In genomic region chr2:182767578-182767977, GRCh38 we compare ENCODE assay signal across 8 cellular contexts. TPM values are rescaled to one million over a fixed set of nuclear protein-coding genes. Genes with fewer than 3 reads are reported as not detected.
A peak's percentile ranks its signal among the peaks of the same experiment; 100 is the strongest.
DNase-seq lines count a peak whose midpoint lies in the region; ATAC-seq and TF ChIP-seq lines count a peak whose summit lies in the region.

No MANE protein-coding gene starts in this region.

- peak; percentile 0 for TF ChIP-seq CTCF in GM20000 (IDR thresholded peaks at IDR 0.05; ENCODE audit: extremely low read depth, missing control alignments)

- intact Hi-C loops in left ventricle myocardium superior (cut with micrococcal nuclease): no loop called here
- intact Hi-C loops in activated T-helper 1 cell treated with anti-CD3 and anti-CD28 coated beads, Interleukin-12 subunit alpha, Interleukin-12 subunit beta, Interleukin-2, Interleukin-4 antibody, amounts not matched to agents 30 ng/mL and 10 ng/mL and 1 ng/mL, durations not matched to agents 14 hours and 24 hours and 36 hours (cut with micrococcal nuclease): no loop called here

- H3K4me1 Mint-ChIP-seq in activated T-helper 1 cell treated with anti-CD3 and anti-CD28 coated beads, Interleukin-12 subunit alpha, Interleukin-12 subunit beta, Interleukin-2, Interleukin-4 antibody, amounts not matched to agents 30 ng/mL and 10 ng/mL and 1 ng/mL, durations not matched to agents 14 hours and 24 hours and 36 hours (ENCODE audit: low read depth): no peaks in the 10 kb centered on the region

- peaks cover 8% of the 10 kb centered on the region for H3K9me3 Mint-ChIP-seq in activated T-helper 1 cell treated with anti-CD3 and anti-CD28 coated beads, Interleukin-12 subunit alpha, Interleukin-12 subunit beta, Interleukin-2, Interleukin-4 antibody, amounts not matched to agents 30 ng/mL and 10 ng/mL and 1 ng/mL, durations not matched to agents 14 hours and 24 hours and 36 hours

- DNase-seq in ACHN: peak; percentile 49
- peak; percentile 4 for DNase-seq in GM20000 (ENCODE audit: low spot score)
- DNase-seq in RPMI7951 (ENCODE audit: low read depth): peak; percentile 16
- DNase-seq in left ventricle myocardium superior: no peak
- no peak for DNase-seq in NCI-H446 treated with DMSO at 0.1 percent for 48 hours (lab: John Stamatoyannopoulos, UW)
- DNase-seq in activated T-helper 1 cell treated with anti-CD3 and anti-CD28 coated beads, Interleukin-12 subunit alpha, Interleukin-12 subunit beta, Interleukin-2, Interleukin-4 antibody, amounts not matched to agents 30 ng/mL and 10 ng/mL and 1 ng/mL, durations not matched to agents 14 hours and 24 hours and 36 hours (ENCODE audit: low spot score): no peak
- DNase-seq in stimulated activated naive CD8-positive, alpha-beta T cell treated with anti-CD3 and anti-CD28 coated beads, Interleukin-15, Interleukin-2, amounts not matched to agents 100 U/mL and 50 U/mL, for 24 hours: no peak
- no peak for DNase-seq in NCI-H510A treated with DMSO at 0.1 percent for 48 hours (lab: John Stamatoyannopoulos, UW)

- no peak overlapping the region for H3K4me3 Mint-ChIP-seq in activated T-helper 1 cell treated with anti-CD3 and anti-CD28 coated beads, Interleukin-12 subunit alpha, Interleukin-12 subunit beta, Interleukin-2, Interleukin-4 antibody, amounts not matched to agents 30 ng/mL and 10 ng/mL and 1 ng/mL, durations not matched to agents 14 hours and 24 hours and 36 hours

- H3K27ac Mint-ChIP-seq in activated T-helper 1 cell treated with anti-CD3 and anti-CD28 coated beads, Interleukin-12 subunit alpha, Interleukin-12 subunit beta, Interleukin-2, Interleukin-4 antibody, amounts not matched to agents 30 ng/mL and 10 ng/mL and 1 ng/mL, durations not matched to agents 14 hours and 24 hours and 36 hours: no peak overlapping the region

- peak; percentile 49 for ATAC-seq in left ventricle myocardium superior
- ATAC-seq in stimulated activated naive CD8-positive, alpha-beta T cell treated with anti-CD3 and anti-CD28 coated beads, Interleukin-15, Interleukin-2, amounts not matched to agents 100 U/mL and 50 U/mL, for 24 hours: no peak

- no peaks in the 10 kb centered on the region for H3K27me3 Mint-ChIP-seq in activated T-helper 1 cell treated with anti-CD3 and anti-CD28 coated beads, Interleukin-12 subunit alpha, Interleukin-12 subunit beta, Interleukin-2, Interleukin-4 antibody, amounts not matched to agents 30 ng/mL and 10 ng/mL and 1 ng/mL, durations not matched to agents 14 hours and 24 hours and 36 hours (ENCODE audit: insufficient read depth)

- peaks cover 48% of the 10 kb centered on the region for H3K36me3 Mint-ChIP-seq in activated T-helper 1 cell treated with anti-CD3 and anti-CD28 coated beads, Interleukin-12 subunit alpha, Interleukin-12 subunit beta, Interleukin-2, Interleukin-4 antibody, amounts not matched to agents 30 ng/mL and 10 ng/mL and 1 ng/mL, durations not matched to agents 14 hours and 24 hours and 36 hours (ENCODE audit: low read depth)

- in situ Hi-C loops in ACHN (cut with HindIII; ENCODE audit: low pct_ligation_motif_present, low pct_unique_long_range_greater_than_20kb, low sequenced_read_pairs): no loop called here

RNA-seq across cellular contexts. Expression of gene DNAJC10, which starts 51.5 kb away (rescaled TPM):
- total RNA-seq in RPMI7951 (2014; rRNA removed; shearing (Covaris generic)): 86.6 and 96.5 TPM in 2 replicates
- total RNA-seq in left ventricle myocardium superior: 46.6 TPM
- total RNA-seq in activated T-helper 1 cell treated with anti-CD3 and anti-CD28 coated beads, Interleukin-12 subunit alpha, Interleukin-12 subunit beta, Interleukin-2, Interleukin-4 antibody, amounts not matched to agents 30 ng/mL and 10 ng/mL and 1 ng/mL, durations not matched to agents 14 hours and 24 hours and 36 hours: 68.7 and 69.5 TPM in 2 replicates

Comparison
In these comparisons a context has a peak if more than half of its experiments do, and no peak if none do; other contexts are left out.
1. DNase-seq: peak in ACHN (single experiment), GM20000 (single experiment) and RPMI7951 (single experiment); none in left ventricle myocardium superior (single experiment), NCI-H446 treated with DMSO at 0.1 percent for 48 hours (single experiment), activated T-helper 1 cell treated with anti-CD3 and anti-CD28 coated beads, Interleukin-12 subunit alpha, Interleukin-12 subunit beta, Interleukin-2, Interleukin-4 antibody, amounts not matched to agents 30 ng/mL and 10 ng/mL and 1 ng/mL, durations not matched to agents 14 hours and 24 hours and 36 hours (single experiment), stimulated activated naive CD8-positive, alpha-beta T cell treated with anti-CD3 and anti-CD28 coated beads, Interleukin-15, Interleukin-2, amounts not matched to agents 100 U/mL and 50 U/mL, for 24 hours (single experiment) and NCI-H510A treated with DMSO at 0.1 percent for 48 hours (single experiment).